8 cellular contexts compared by ENCODE assay signal in genomic region chrX:427812-428725, GRCh38. TPM values are rescaled to one million over a fixed set of nuclear protein-coding genes. Genes with fewer than 3 reads are reported as not detected.
DNase-seq lines count a peak whose midpoint lies in the region; ATAC-seq and TF ChIP-seq lines count a peak whose summit lies in the region.

No MANE protein-coding gene starts in this region.

- peak overlapping the region; percentile 45 for H3K4me3 ChIP-seq in iPS-18a (ENCODE audit: low read length)
- H3K4me3 ChIP-seq in subcutaneous abdominal adipose tissue (ENCODE audit: low read depth in 1 of 5, low read length in 5 of 5), result peak overlapping the region in 3 of 5 donors; percentile 32 to 53 (median 40)

- TF ChIP-seq CTCF in WTC11 (IDR thresholded peaks at IDR 0.05), result no peak

- peaks cover 15% of the 10 kb centered on the region for H3K27me3 Mint-ChIP-seq in WTC11 (ENCODE audit: low read depth)

- no peak overlapping the region for H3K27ac Mint-ChIP-seq in WTC11

- CTCF ChIA-PET in WTC11 (lab: Charles Lee), result no interaction called here

- peaks cover 3% of the 10 kb centered on the region; the same call in 1 of the 2 replicates for H3K4me1 Mint-ChIP-seq in WTC11

- H3K36me3 ChIP-seq in iPS-18a (ENCODE audit: control insufficient read depth, low read depth, low read length) (no peaks in the 10 kb centered on the region), subcutaneous abdominal adipose tissue (ENCODE audit: control insufficient read depth in 5 of 5, insufficient read depth in 5 of 5, low read length in 5 of 5) (no peaks in the 10 kb centered on the region)

- DNase-seq in activated T-cell treated with anti-CD3 and anti-CD28 coated beads for 48 hours (ENCODE audit: low read depth) (peak; percentile 6), WTC11 (ENCODE audit: low spot score) (peak; percentile 71), putamen (ENCODE audit: low spot score) (no peak), Right ventricle myocardium superior (no peak)
- no peak for DNase-seq in activated T-cell treated with anti-CD3 and anti-CD28 coated beads, Interleukin-2, amount 50 U/mL, for 1 hour

- intact Hi-C loops in Right ventricle myocardium superior (cut with DNase I), result no loop called here

- H3K36me3 Mint-ChIP-seq in WTC11, result no peaks in the 10 kb centered on the region

- no peaks in the 10 kb centered on the region for H3K9me3 Mint-ChIP-seq in WTC11

- H3K9ac ChIP-seq in iPS-18a (ENCODE audit: low read length) (no peak overlapping the region), subcutaneous abdominal adipose tissue (ENCODE audit: low read length in 5 of 5) (no peak overlapping the region)

- no peak overlapping the region for H3K27ac ChIP-seq in iPS-18a (ENCODE audit: low read length)
- H3K27ac ChIP-seq in subcutaneous abdominal adipose tissue (ENCODE audit: low read depth, low read length), result no peak overlapping the region

- ATAC-seq in WTC11 (peak; percentile 81), Right ventricle myocardium superior (ENCODE audit: poor library complexity) (no peak), GM18511 (IDR thresholded peaks at IDR 0.05; ENCODE audit: unreplicated experiment) (no peak)

- POLR2A ChIA-PET in WTC11 (lab: Charles Lee), result no interaction called here

- H3K9me3 ChIP-seq in iPS-18a (ENCODE audit: control insufficient read depth, low read depth, low read length) (no peaks in the 10 kb centered on the region), subcutaneous abdominal adipose tissue (ENCODE audit: control insufficient read depth in 5 of 5, low read length in 5 of 5) (peaks cover 0 to 3% (median 0%) of the 10 kb centered on the region in 5 donors)

- H3K4me1 ChIP-seq in iPS-18a (ENCODE audit: control insufficient read depth, low read depth, low read length) (no peaks in the 10 kb centered on the region), subcutaneous abdominal adipose tissue (ENCODE audit: control insufficient read depth in 5 of 5, insufficient read depth in 5 of 5, low read length in 5 of 5) (peaks cover 0 to 6% (median 5%) of the 10 kb centered on the region in 5 donors)

- H3K4me3 Mint-ChIP-seq in WTC11, result peak overlapping the region; percentile 76

- peaks cover 18% of the 10 kb centered on the region for H3K27me3 ChIP-seq in iPS-18a (ENCODE audit: control insufficient read depth, insufficient read depth, low read length)
- peaks cover 17 to 28% (median 22%) of the 10 kb centered on the region in 5 donors for H3K27me3 ChIP-seq in subcutaneous abdominal adipose tissue (ENCODE audit: control insufficient read depth in 5 of 5, insufficient read depth in 4 of 5, low read length in 5 of 5)

TF ChIP-seq in WTC11, 78 proteins besides CTCF, POLR2A, EP300 and RAD21:
- TF ChIP-seq PRRX2 (CRISPR knock-in tag; IDR thresholded peaks at IDR 0.05) (no peak), MXD4 (CRISPR knock-in tag; IDR thresholded peaks at IDR 0.05; ENCODE audit: borderline replicate concordance) (no peak), ATF2 (CRISPR knock-in tag; IDR thresholded peaks at IDR 0.05; ENCODE audit: borderline replicate concordance, low read depth) (no peak), NFYB (CRISPR knock-in tag; conservative IDR thresholded peaks at IDR 0.05; ENCODE audit: low read depth) (no peak), ZNF423 (CRISPR knock-in tag; IDR thresholded peaks at IDR 0.05) (no peak), MAX (CRISPR knock-in tag; IDR thresholded peaks at IDR 0.05) (0 out of 2 replicates have a peak, but pooled peaks have one; percentile 34), JUN (CRISPR knock-in tag; IDR thresholded peaks at IDR 0.05) (no peak), ZBTB21 (CRISPR knock-in tag; IDR thresholded peaks at IDR 0.05; ENCODE audit: borderline replicate concordance) (no peak), SP1 (CRISPR knock-in tag; conservative IDR thresholded peaks at IDR 0.05) (no peak), TEAD4 (CRISPR knock-in tag; IDR thresholded peaks at IDR 0.05) (no peak), CBFB (CRISPR knock-in tag; IDR thresholded peaks at IDR 0.05; ENCODE audit: low read depth) (no peak), TP53 (CRISPR knock-in tag; IDR thresholded peaks at IDR 0.05) (0 out of 2 replicates have a peak, but pooled peaks have one; percentile 62), USF2 (CRISPR knock-in tag; IDR thresholded peaks at IDR 0.05) (no peak), RORB (CRISPR knock-in tag; IDR thresholded peaks at IDR 0.05) (no peak), HMGA2 (CRISPR knock-in tag; IDR thresholded peaks at IDR 0.05) (no peak), ZNF425 (CRISPR knock-in tag; conservative IDR thresholded peaks at IDR 0.05) (no peak), OVOL2 (CRISPR knock-in tag; IDR thresholded peaks at IDR 0.05; ENCODE audit: borderline replicate concordance) (no peak)

RNA-seq across cellular contexts. Expression of gene PPP2R3B, which starts 41.4 kb away (rescaled TPM):
- total RNA-seq in WTC11 (2021) (103 to 130 TPM (median 107 TPM) in 3 replicates), Right ventricle myocardium superior (154 TPM)

Comparison
In these comparisons a context has a peak if more than half of its experiments do, and no peak if none do; other contexts are left out.
1. DNase-seq: peak in activated T-cell treated with anti-CD3 and anti-CD28 coated beads for 48 hours (single experiment) and WTC11 (single experiment); none in activated T-cell treated with anti-CD3 and anti-CD28 coated beads, Interleukin-2, amount 50 U/mL, for 1 hour (single experiment), putamen (single experiment) and Right ventricle myocardium superior (single experiment).